In the genomic region with DNA sequence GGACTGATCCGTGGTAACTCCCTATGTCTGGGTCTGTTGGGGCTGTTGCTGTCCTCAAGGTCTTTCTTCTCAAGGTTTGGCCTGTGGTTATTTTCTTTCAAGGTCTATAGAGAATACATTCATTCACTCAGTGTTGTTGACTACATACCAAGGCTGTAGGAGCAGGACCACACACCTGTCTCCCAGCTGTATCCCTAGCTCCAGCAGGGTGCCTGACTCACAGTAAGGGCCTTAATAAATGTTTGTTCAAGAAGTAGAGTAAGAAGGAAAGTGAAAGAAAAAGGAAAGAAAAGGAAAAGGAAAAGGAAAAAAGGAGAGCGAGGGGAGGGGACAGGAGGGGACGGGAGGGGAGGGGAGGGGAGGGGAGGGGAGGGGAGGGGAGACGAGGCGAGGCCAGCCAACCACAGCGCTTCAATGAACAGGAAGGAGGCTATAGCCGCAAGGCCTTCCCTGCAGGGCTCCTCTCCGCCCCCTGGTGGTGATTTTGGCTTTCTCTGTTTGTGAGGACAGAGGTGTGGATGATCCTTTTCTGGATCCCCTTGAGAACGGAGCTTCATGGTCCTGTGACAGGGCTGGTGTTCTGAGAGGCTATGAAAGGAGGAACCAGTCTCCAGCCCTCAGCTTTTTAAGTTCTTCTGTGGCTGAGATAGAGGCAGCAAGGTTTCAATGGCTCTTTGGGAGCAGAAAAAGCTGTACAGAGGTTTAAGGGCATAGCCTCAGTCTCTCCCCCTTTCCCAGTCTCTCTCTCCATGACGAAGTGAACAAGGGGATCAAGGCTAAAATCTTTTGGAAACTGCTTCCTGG, we compare ENCODE assay signal across 9 cellular contexts. TPM values are rescaled to one million over a fixed set of nuclear protein-coding genes. Genes with fewer than 3 reads are reported as not detected.
DNase-seq lines count a peak whose midpoint lies in the region.
"Had no signal": no experiment of that assay in that cellular context is flagged by ENCODE, and none has a peak within 500 bp of the region (broad histone marks: within the 10 kb centered on the region; RNA-seq: fewer than 3 reads in every experiment).

No MANE protein-coding gene starts in this region.

- DNase-seq in EL (peak; percentile 71), LHCN-M2 (ENCODE audit: low read depth) (peak; percentile 28), mucosa of gallbladder (ENCODE audit: low spot score) (no peak), NCI-H187 treated with DMSO at 0.1 percent for 48 hours (lab: John Stamatoyannopoulos, UW) (no peak), NCI-H2227 treated with DMSO at 0.1 percent for 48 hours (lab: John Stamatoyannopoulos, UW) (no peak)
- DNase-seq in activated CD4-positive, alpha-beta T cell treated with anti-CD3 and anti-CD28 coated beads for 1 hour = peak; percentile 26
- peak; percentile 30 for DNase-seq in effector CD4-positive, alpha-beta T cell
- peak; percentile 51 for DNase-seq in stimulated activated CD4-positive, alpha-beta T cell treated with anti-CD3 and anti-CD28 coated beads, Interleukin-12 subunit alpha, Interleukin-12 subunit beta, amount 100 ng/mL, for 4 hours

RNA-seq across cellular contexts. Expression of a gene that starts 30.6 kb away (rescaled TPM):
- total RNA-seq in LHCN-M2 (2014; rRNA removed) (not detected in 2 replicates), mucosa of gallbladder (not detected)
- polyA plus RNA-seq in LHCN-M2 (2012) = 0.07 TPM
- total RNA-seq: subcutaneous adipose tissue had no signal

RNA-seq across cellular contexts. Expression of a gene that starts 34.3 kb away (rescaled TPM):
- total RNA-seq in LHCN-M2 (2014; rRNA removed) (not detected in 2 replicates), mucosa of gallbladder (not detected)
- polyA plus RNA-seq in LHCN-M2 (2012) = not detected
- total RNA-seq: subcutaneous adipose tissue had no signal

Comparison
In these comparisons a context has a peak if more than half of its experiments do, and no peak if none do; other contexts are left out.
1. DNase-seq: peak in EL (single experiment), LHCN-M2 (single experiment), activated CD4-positive, alpha-beta T cell treated with anti-CD3 and anti-CD28 coated beads for 1 hour (single experiment), effector CD4-positive, alpha-beta T cell (single experiment) and stimulated activated CD4-positive, alpha-beta T cell treated with anti-CD3 and anti-CD28 coated beads, Interleukin-12 subunit alpha, Interleukin-12 subunit beta, amount 100 ng/mL, for 4 hours (single experiment); none in mucosa of gallbladder (single experiment), NCI-H187 treated with DMSO at 0.1 percent for 48 hours (single experiment) and NCI-H2227 treated with DMSO at 0.1 percent for 48 hours (single experiment).